13 cellular contexts compared by ENCODE assay signal in the genomic region with DNA sequence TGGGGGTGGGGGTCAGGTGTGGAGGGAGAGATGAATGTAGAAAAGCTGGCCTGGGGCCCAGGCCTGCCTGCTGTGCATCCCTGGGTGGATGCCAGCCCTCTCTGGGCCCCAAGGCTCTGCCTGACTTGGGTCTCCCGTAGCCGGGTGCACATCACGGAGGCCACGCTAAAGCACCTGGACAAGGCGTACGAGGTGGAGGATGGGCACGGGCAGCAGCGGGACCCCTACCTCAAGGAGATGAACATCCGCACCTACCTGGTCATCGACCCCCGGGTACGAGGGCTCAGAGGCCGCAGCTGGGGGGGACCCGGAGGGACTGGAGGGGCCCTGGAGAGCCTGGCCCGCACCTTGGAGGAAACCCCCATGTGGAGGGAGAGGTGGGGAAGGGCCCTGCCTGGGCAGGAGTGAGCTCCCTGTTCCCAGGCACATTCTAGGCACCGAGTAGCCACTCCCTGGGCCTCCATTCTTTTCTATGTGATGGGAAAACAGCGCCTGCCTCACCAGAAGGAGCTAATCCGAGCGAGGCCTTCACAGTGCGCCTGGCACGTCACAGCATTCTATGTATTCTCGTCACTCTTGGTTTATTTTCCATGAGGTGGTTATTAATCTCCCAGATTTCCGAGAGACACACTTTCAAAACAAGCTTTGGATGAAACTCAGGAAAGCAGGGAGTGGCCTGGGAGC. TPM values are rescaled to one million over a fixed set of nuclear protein-coding genes. Genes with fewer than 3 reads are reported as not detected.
A peak's percentile ranks its signal among the peaks of the same experiment; 100 is the strongest.
DNase-seq lines count a peak whose midpoint lies in the region; ATAC-seq and TF ChIP-seq lines count a peak whose summit lies in the region.
"Had no signal": no experiment of that assay in that cellular context is flagged by ENCODE, and none has a peak within 500 bp of the region (broad histone marks: within the 10 kb centered on the region; RNA-seq: fewer than 3 reads in every experiment).

No MANE protein-coding gene starts in this region.

- DNase-seq in activated effector memory CD4-positive, alpha-beta T cell treated with anti-CD3 and anti-CD28 coated beads, Interleukin-2, amount 50 U/mL, for 16 hours = peak; percentile 45
- no peak for DNase-seq in activated effector memory CD4-positive, alpha-beta T cell treated with Interleukin-2 at 50 U/mL for 16 hours
- DNase-seq in brain microvascular endothelial cell (no peak), left lobe of liver (ENCODE audit: low spot score) (peak; percentile 42), tibial artery (peak; percentile 19 to 62), NCI-H2227 treated with DMSO at 0.1 percent for 48 hours (lab: John Stamatoyannopoulos, UW) (no peak)
- DNase-seq: activated CD4-positive, alpha-beta memory T cell treated with anti-CD3 and anti-CD28 coated beads for 36 hours; immature natural killer cell; OCI-M1 had no signal

- no peak overlapping the region for H3K4me3 ChIP-seq in brain microvascular endothelial cell (ENCODE audit: low read depth, low read length)
- H3K4me3 ChIP-seq in tibial artery = no peak overlapping the region
- H3K4me3 ChIP-seq: HAP-1, thoracic aorta had no signal

- ATAC-seq in left lobe of liver = no peak
- no peak for ATAC-seq in HG02840 (IDR thresholded peaks at IDR 0.05; ENCODE audit: low FRiP score, unreplicated experiment)
- ATAC-seq in GM18519 (IDR thresholded peaks at IDR 0.05; ENCODE audit: low FRiP score, unreplicated experiment) = no peak

- H3K36me3 ChIP-seq in brain microvascular endothelial cell (replicated peaks) (no peaks in the 10 kb centered on the region), tibial artery (no peaks in the 10 kb centered on the region)
- H3K36me3 ChIP-seq: thoracic aorta had no signal

- H3K9me3 ChIP-seq in tibial artery = no peaks in the 10 kb centered on the region
- H3K9me3 ChIP-seq: HAP-1, thoracic aorta had no signal

- TF ChIP-seq CTCF in brain microvascular endothelial cell (IDR thresholded peaks at IDR 0.05; ENCODE audit: low read depth, low read length, missing control alignments) (no peak), tibial artery (IDR thresholded peaks at IDR 0.05) (no peak)

- H3K27me3 ChIP-seq in brain microvascular endothelial cell (replicated peaks) (no peaks in the 10 kb centered on the region), tibial artery (no peaks in the 10 kb centered on the region)

- intact Hi-C loops in tibial artery (cut with DNase I; ENCODE audit: low total_unique reads) = no loop called here

- peak overlapping the region; percentile 15 for H3K27ac ChIP-seq in brain microvascular endothelial cell
- H3K27ac ChIP-seq in tibial artery = peak overlapping the region; percentile 33 to 49
- H3K27ac ChIP-seq: thoracic aorta had no signal

- in situ Hi-C loops in brain microvascular endothelial cell (cut with HindIII; ENCODE audit: low pct_ligation_motif_present, low sequenced_read_pairs) = no loop called here

- H3K4me1 ChIP-seq in tibial artery = peaks cover 0 to 3% (median 0%) of the 10 kb centered on the region in 4 donors
- H3K4me1 ChIP-seq: HAP-1 had no signal

RNA-seq across cellular contexts. Expression of a gene that starts 34.7 kb away (rescaled TPM):
- total RNA-seq in left lobe of liver = 4.9 TPM

Comparison
In these comparisons a context has a peak if more than half of its experiments do, and no peak if none do; other contexts are left out.
1. DNase-seq: peak in activated effector memory CD4-positive, alpha-beta T cell treated with anti-CD3 and anti-CD28 coated beads, Interleukin-2, amount 50 U/mL, for 16 hours (single experiment), left lobe of liver (single experiment) and tibial artery (2 of 2); none in activated effector memory CD4-positive, alpha-beta T cell treated with Interleukin-2 at 50 U/mL for 16 hours (single experiment), brain microvascular endothelial cell (single experiment) and NCI-H2227 treated with DMSO at 0.1 percent for 48 hours (single experiment).